Comparison of ENCODE assay signal across 12 cellular contexts in genomic region chr2:150165988-150166965, GRCh38.
DNase-seq lines count a peak whose midpoint lies in the region; ATAC-seq, FAIRE-seq and TF ChIP-seq lines count a peak whose summit lies in the region.
"Had no signal": no experiment of that assay in that cellular context is flagged by ENCODE, and none has a peak within 500 bp of the region (broad histone marks: within the 10 kb centered on the region; RNA-seq: fewer than 3 reads in every experiment).

No MANE protein-coding gene starts in this region.

- no peak overlapping the region for H3K14ac ChIP-seq in mesenchymal stem cell (ENCODE audit: low read length in 2 of 2)

- H3K9ac ChIP-seq in Loucy (ENCODE audit: low read depth, low read length, poor library complexity, severe bottlenecking) (no peak overlapping the region), mesenchymal stem cell (ENCODE audit: low read length) (no peak overlapping the region), smooth muscle cell (ENCODE audit: low read depth) (no peak overlapping the region)
- H3K9ac ChIP-seq: BLaER1 had no signal

- WGBS in body of pancreas, 2 donors = 73 to 76% methylated on average over 7 of the region's 7 CpGs
- 86% methylated on average over 6 of the region's 7 CpGs for WGBS in mesenchymal stem cell
- 91% methylated on average over 7 of the region's 7 CpGs for WGBS in smooth muscle cell (ENCODE audit: low lambda C conversion rate)
- 77% methylated on average over 7 of the region's 7 CpGs for WGBS in esophagus muscularis mucosa

- peak overlapping the region; percentile 37 to 44 for H3K18ac ChIP-seq in mesenchymal stem cell (ENCODE audit: low read depth in 1 of 2, low read length in 2 of 2)

- no peak for FAIRE-seq in D721Med (lab: Jason Lieb, UNC)
- FAIRE-seq: GM18507 had no signal

- no peaks in the 10 kb centered on the region for H4K20me1 ChIP-seq in Loucy (ENCODE audit: insufficient read depth, low read length, poor library complexity, severe bottlenecking)
- no peaks in the 10 kb centered on the region for H4K20me1 ChIP-seq in smooth muscle cell (ENCODE audit: low read depth)
- H4K20me1 ChIP-seq: BLaER1 had no signal

- H3F3A ChIP-seq in Loucy (ENCODE audit: low read depth) (no peaks in the 10 kb centered on the region), smooth muscle cell (ENCODE audit: low read depth) (no peaks in the 10 kb centered on the region)

- no peaks in the 10 kb centered on the region for H3K79me1 ChIP-seq in mesenchymal stem cell (replicated peaks; ENCODE audit: low read length, poor library complexity, severe bottlenecking)

- TF ChIP-seq CTCF in Loucy (conservative IDR thresholded peaks at IDR 0.05; ENCODE audit: low read length) (no peak), body of pancreas (IDR thresholded peaks at IDR 0.05) (no peak), D721Med (IDR thresholded peaks at IDR 0.05; ENCODE audit: insufficient read depth, missing control alignments) (no peak), smooth muscle cell (IDR thresholded peaks at IDR 0.05; ENCODE audit: borderline replicate concordance, insufficient read depth, poor library complexity, severe bottlenecking) (no peak), esophagus muscularis mucosa (IDR thresholded peaks at IDR 0.05) (no peak)

- no peak overlapping the region for H3K4ac ChIP-seq in mesenchymal stem cell (ENCODE audit: low read depth in 1 of 2, low read length in 2 of 2)

- H2BK12ac ChIP-seq in mesenchymal stem cell (ENCODE audit: low read length in 2 of 2) = peak overlapping the region in 1 of 2 experiments; percentile 4

- peak; percentile 8 to 55 (median 24) for DNase-seq in body of pancreas
- no peak for DNase-seq in mesenchymal stem cell
- DNase-seq in NCI-H1092 (lab: John Stamatoyannopoulos, UW) = no peak
- no peak for DNase-seq in D721Med (ENCODE audit: insufficient read length, low spot score)
- DNase-seq in smooth muscle cell (lab: John Stamatoyannopoulos, UW; ENCODE audit: unreplicated experiment) = no peak
- no peak for DNase-seq in esophagus muscularis mucosa (ENCODE audit: extremely low spot score)
- DNase-seq: activated CD8-positive, alpha-beta memory T cell treated with anti-CD3 and anti-CD28 coated beads, Interleukin-2, amount 50 U/mL, for 4 hours; NCI-H1417 treated with DMSO at 0.1 percent for 48 hours had no signal

- H4K8ac ChIP-seq in mesenchymal stem cell (ENCODE audit: low read length) = peak overlapping the region; percentile 4

- intact Hi-C loops in body of pancreas (cut with DNase I) (no loop called here), esophagus muscularis mucosa (cut with DNase I) (no loop called here)

- H3K4me2 ChIP-seq in Loucy (ENCODE audit: low read depth, low read length, poor library complexity, severe bottlenecking) (peak overlapping the region; percentile 54), mesenchymal stem cell (ENCODE audit: low read length, poor library complexity, severe bottlenecking) (no peak overlapping the region), smooth muscle cell (no peak overlapping the region)
- H3K4me2 ChIP-seq: BLaER1 had no signal

- H2BK5ac ChIP-seq in mesenchymal stem cell (ENCODE audit: low read depth, low read length, poor library complexity, severe bottlenecking) = no peak overlapping the region

- H3K23ac ChIP-seq in mesenchymal stem cell (ENCODE audit: low read length in 2 of 2) = no peak overlapping the region

- H3K9me3 ChIP-seq in Loucy (ENCODE audit: insufficient read depth, low read depth, low read length) = no peaks in the 10 kb centered on the region
- no peaks in the 10 kb centered on the region for H3K9me3 ChIP-seq in body of pancreas
- no peaks in the 10 kb centered on the region for H3K9me3 ChIP-seq in mesenchymal stem cell (ENCODE audit: control insufficient read depth, low read length)
- H3K9me3 ChIP-seq in smooth muscle cell (replicated peaks; ENCODE audit: low read depth) = no peaks in the 10 kb centered on the region
- peaks cover 0 to 4% (median 0%) of the 10 kb centered on the region in 4 donors for H3K9me3 ChIP-seq in esophagus muscularis mucosa

- H2BK15ac ChIP-seq in mesenchymal stem cell (ENCODE audit: low read depth, poor library complexity, severe bottlenecking) = no peak overlapping the region

- H2AFZ ChIP-seq in ACC112 (ENCODE audit: low read length, unreplicated experiment) (peak overlapping the region; percentile 66), Loucy (ENCODE audit: low read length) (no peak overlapping the region), mesenchymal stem cell (ENCODE audit: low read depth, low read length) (no peak overlapping the region), smooth muscle cell (ENCODE audit: low read depth) (no peak overlapping the region)

- H2AK5ac ChIP-seq in mesenchymal stem cell (ENCODE audit: low read length, severe bottlenecking) = peak overlapping the region; percentile 58

- TF ChIP-seq POLR2A in body of pancreas (IDR thresholded peaks at IDR 0.05) (no peak), esophagus muscularis mucosa (IDR thresholded peaks at IDR 0.05; ENCODE audit: low read depth) (no peak)

- H2BK120ac ChIP-seq in mesenchymal stem cell (ENCODE audit: low read depth, low read length) = no peak overlapping the region

- TF ChIP-seq EP300 in esophagus muscularis mucosa (IDR thresholded peaks at IDR 0.05) = no peak

- H3K27me3 ChIP-seq in ACC112 (ENCODE audit: insufficient read depth, low read length) (no peaks in the 10 kb centered on the region), Loucy (ENCODE audit: insufficient read depth, low read length, poor library complexity, severe bottlenecking) (no peaks in the 10 kb centered on the region), body of pancreas (no peaks in the 10 kb centered on the region), mesenchymal stem cell (ENCODE audit: control insufficient read depth in 1 of 2, insufficient read depth in 1 of 2, low read length in 2 of 2) (no peaks in the 10 kb centered on the region), smooth muscle cell (ENCODE audit: low read depth) (no peaks in the 10 kb centered on the region), esophagus muscularis mucosa (no peaks in the 10 kb centered on the region)
- H3K27me3 ChIP-seq: BLaER1 had no signal

- peak overlapping the region; percentile 37 for H3K27ac ChIP-seq in ACC112 (ENCODE audit: low read depth, low read length)
- H3K27ac ChIP-seq in body of pancreas = no peak overlapping the region
- H3K27ac ChIP-seq in mesenchymal stem cell (ENCODE audit: low read length, poor library complexity, severe bottlenecking) = no peak overlapping the region
- H3K27ac ChIP-seq in smooth muscle cell (ENCODE audit: low read depth) = no peak overlapping the region
- no peak overlapping the region for H3K27ac ChIP-seq in esophagus muscularis mucosa (replicated peaks in 1 of 4)
- H3K27ac ChIP-seq: BLaER1 had no signal

- no peaks in the 10 kb centered on the region for H3K36me3 ChIP-seq in ACC112 (ENCODE audit: insufficient read depth, low read length)
- H3K36me3 ChIP-seq in Loucy (ENCODE audit: insufficient read depth, low read length) = no peaks in the 10 kb centered on the region
- H3K36me3 ChIP-seq in body of pancreas (replicated peaks in 1 of 2; ENCODE audit: insufficient read depth in 1 of 2, low read depth in 2 of 2) = no peaks in the 10 kb centered on the region
- no peaks in the 10 kb centered on the region for H3K36me3 ChIP-seq in mesenchymal stem cell (ENCODE audit: control insufficient read depth in 1 of 2, insufficient read depth in 2 of 2, low read depth in 1 of 2, low read length in 2 of 2)
- H3K36me3 ChIP-seq in smooth muscle cell (ENCODE audit: low read depth) = no peaks in the 10 kb centered on the region
- H3K36me3 ChIP-seq in esophagus muscularis mucosa = no peaks in the 10 kb centered on the region
- H3K36me3 ChIP-seq: BLaER1 had no signal

- no peaks in the 10 kb centered on the region for H3K9me2 ChIP-seq in Loucy (replicated peaks; ENCODE audit: low read depth, low read length)

- H4K91ac ChIP-seq in mesenchymal stem cell (ENCODE audit: low read length) = peak overlapping the region; percentile 34

- peak; percentile 55 for ATAC-seq in body of pancreas

- peaks cover 41% of the 10 kb centered on the region for H3K4me1 ChIP-seq in ACC112 (ENCODE audit: control insufficient read depth, insufficient read depth, low read length, unreplicated experiment)
- peaks cover 38% of the 10 kb centered on the region for H3K4me1 ChIP-seq in Loucy (ENCODE audit: insufficient read depth, low read length, poor library complexity, severe bottlenecking)
- H3K4me1 ChIP-seq in body of pancreas = peaks cover 23% of the 10 kb centered on the region
- peaks cover 1% of the 10 kb centered on the region for H3K4me1 ChIP-seq in mesenchymal stem cell (ENCODE audit: control insufficient read depth, insufficient read depth, low read depth, low read length)
- peaks cover 7% of the 10 kb centered on the region for H3K4me1 ChIP-seq in smooth muscle cell (ENCODE audit: low read depth)
- peaks cover 0 to 14% (median 3%) of the 10 kb centered on the region in 4 donors for H3K4me1 ChIP-seq in esophagus muscularis mucosa
- H3K4me1 ChIP-seq: BLaER1 had no signal

- no peaks in the 10 kb centered on the region for H3K79me2 ChIP-seq in ACC112 (ENCODE audit: control insufficient read depth, insufficient read depth, low read length, unreplicated experiment)
- H3K79me2 ChIP-seq in Loucy (ENCODE audit: insufficient read depth, low read length) = no peaks in the 10 kb centered on the region
- H3K79me2 ChIP-seq in smooth muscle cell (ENCODE audit: low read depth) = no peaks in the 10 kb centered on the region

- H3K4me3 ChIP-seq in ACC112 (ENCODE audit: low read depth, low read length) (no peak overlapping the region), Loucy (ENCODE audit: low read length, poor library complexity, severe bottlenecking) (peak overlapping the region; percentile 21), body of pancreas (no peak overlapping the region), mesenchymal stem cell (ENCODE audit: insufficient read depth in 1 of 2, low read depth in 1 of 2, low read length in 2 of 2) (no peak overlapping the region), smooth muscle cell (no peak overlapping the region), esophagus muscularis mucosa (no peak overlapping the region)
- H3K4me3 ChIP-seq: BLaER1 had no signal

Comparison
In these comparisons a context has a peak if more than half of its experiments do, and no peak if none do; other contexts are left out.
1. DNase-seq: peak in body of pancreas (4 of 4); none in mesenchymal stem cell (single experiment), NCI-H1092 (single experiment), D721Med (single experiment), smooth muscle cell (single experiment) and esophagus muscularis mucosa (single experiment).